In genomic region chr13:79194727-79195126, GRCh38 we compare ENCODE assay signal across 10 cellular contexts.
DNase-seq lines count a peak whose midpoint lies in the region; ATAC-seq and TF ChIP-seq lines count a peak whose summit lies in the region.
"Had no signal": no experiment of that assay in that cellular context is flagged by ENCODE, and none has a peak within 500 bp of the region (broad histone marks: within the 10 kb centered on the region; RNA-seq: fewer than 3 reads in every experiment).

No MANE protein-coding gene starts in this region.

- H3K9me3 Mint-ChIP-seq in HFFc6, result no peaks in the 10 kb centered on the region; the same call in 1 of the 2 replicates

- no peak overlapping the region for H3K4me3 Mint-ChIP-seq in HFFc6

- H3K27me3 Mint-ChIP-seq in HFFc6 (ENCODE audit: insufficient read depth), result no peaks in the 10 kb centered on the region

- no peaks in the 10 kb centered on the region for H4K20me1 ChIP-seq in OCI-LY1 (ENCODE audit: insufficient read depth, low read length)

- H3K9me3 ChIP-seq in OCI-LY1 (ENCODE audit: low read length) (0 out of 2 replicates have a peak, but pooled peaks cover 4% of the 10 kb centered on the region), mucosa of descending colon (no peaks in the 10 kb centered on the region)
- H3K9me3 ChIP-seq: Caco-2 had no signal

- peak overlapping the region; percentile 38 for H3K4me2 ChIP-seq in OCI-LY1 (ENCODE audit: low read length)

- peak overlapping the region; percentile 0 for H3K4me3 ChIP-seq in OCI-LY1 (ENCODE audit: low read depth, low read length, poor library complexity, severe bottlenecking)
- no peak overlapping the region for H3K4me3 ChIP-seq in mucosa of descending colon

- H3K27ac Mint-ChIP-seq in HFFc6, result no peak overlapping the region

- no peaks in the 10 kb centered on the region for H3K36me3 Mint-ChIP-seq in HFFc6 (ENCODE audit: low read depth)

- ATAC-seq in GM18498 (IDR thresholded peaks at IDR 0.05; ENCODE audit: unreplicated experiment) (peak; percentile 39), GM19452 (IDR thresholded peaks at IDR 0.05; ENCODE audit: unreplicated experiment) (peak; percentile 30), HG02981 (IDR thresholded peaks at IDR 0.05; ENCODE audit: unreplicated experiment) (peak; percentile 27), mucosa of descending colon (no peak)

- H3K4me1 ChIP-seq in OCI-LY1 (ENCODE audit: insufficient read depth, low read length, severe bottlenecking) (peaks cover 24% of the 10 kb centered on the region), mucosa of descending colon (ENCODE audit: low read depth) (no peaks in the 10 kb centered on the region)
- H3K4me1 ChIP-seq: Caco-2 had no signal

- no peak for TF ChIP-seq CTCF in OCI-LY1 (IDR thresholded peaks at IDR 0.05; ENCODE audit: low read length)
- TF ChIP-seq CTCF in mucosa of descending colon (IDR thresholded peaks at IDR 0.05), result no peak
- no peak for TF ChIP-seq CTCF in HFFc6 (IDR thresholded peaks at IDR 0.05)

- DNase-seq in mucosa of descending colon (no peak), cerebellar nuclear complex (lab: John Stamatoyannopoulos, UW) (no peak), AG20443 (ENCODE audit: low spot score) (no peak), HFFc6 (no peak)
- DNase-seq: Caco-2, kidney had no signal

- H3K9me2 ChIP-seq in OCI-LY1 (ENCODE audit: low read depth, low read length), result no peaks in the 10 kb centered on the region

- H3K36me3 ChIP-seq in OCI-LY1 (ENCODE audit: insufficient read depth, low read length) (no peaks in the 10 kb centered on the region), mucosa of descending colon (ENCODE audit: low read depth) (no peaks in the 10 kb centered on the region)

- intact Hi-C loops in mucosa of descending colon (cut with DNase I, micrococcal nuclease), result no loop called here

- H3K79me2 ChIP-seq in OCI-LY1 (ENCODE audit: insufficient read depth, low read length), result no peaks in the 10 kb centered on the region

- no peak overlapping the region for H3K27ac ChIP-seq in OCI-LY1 (ENCODE audit: low read depth, low read length, poor library complexity, severe bottlenecking)

- no peak overlapping the region for H2AFZ ChIP-seq in OCI-LY1 (ENCODE audit: low read length)

- H3K27me3 ChIP-seq in OCI-LY1 (ENCODE audit: insufficient read depth, low read length), result no peaks in the 10 kb centered on the region

- H3F3A ChIP-seq in OCI-LY1 (ENCODE audit: insufficient read depth, low read length), result no peaks in the 10 kb centered on the region

- no peak overlapping the region for H3K9ac ChIP-seq in OCI-LY1 (ENCODE audit: low read length)

- no peaks in the 10 kb centered on the region for H3K4me1 Mint-ChIP-seq in HFFc6 (ENCODE audit: low read depth)
